In the genomic region with DNA sequence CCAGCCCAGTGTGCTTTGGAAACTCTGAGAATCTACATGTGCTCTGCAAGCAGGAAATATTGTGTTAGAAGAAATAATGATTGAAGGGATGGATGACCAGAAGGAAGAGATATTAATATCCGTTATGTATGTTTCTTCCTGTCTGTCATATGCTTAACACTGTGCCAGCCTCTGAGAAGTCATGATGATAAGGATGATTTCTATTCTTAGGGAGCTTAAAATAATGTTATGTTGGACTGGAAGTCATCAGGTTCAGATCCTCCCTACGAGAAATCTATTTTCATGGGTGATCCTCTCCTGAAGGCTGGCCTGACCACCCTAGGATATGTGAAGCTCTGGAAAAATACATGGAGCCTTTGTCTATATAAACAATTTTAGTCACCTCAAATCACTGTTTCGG, we compare ENCODE assay signal across 20 cellular contexts.
A peak's percentile ranks its signal among the peaks of the same experiment; 100 is the strongest.
DNase-seq lines count a peak whose midpoint lies in the region; ATAC-seq and TF ChIP-seq lines count a peak whose summit lies in the region.
"Had no signal": no experiment of that assay in that cellular context is flagged by ENCODE, and none has a peak within 500 bp of the region (broad histone marks: within the 10 kb centered on the region; RNA-seq: fewer than 3 reads in every experiment).

No MANE protein-coding gene starts in this region.

- H2BK20ac ChIP-seq in IMR-90 (ENCODE audit: low read depth, low read length), result no peak overlapping the region

- H4K20me1 ChIP-seq in IMR-90 (ENCODE audit: insufficient read depth, low read length) (no peaks in the 10 kb centered on the region), neural cell (ENCODE audit: insufficient read depth) (no peaks in the 10 kb centered on the region)
- H4K20me1 ChIP-seq: BLaER1 treated with 17β-estradiol and CSF1 and Interleukin-3, amounts not matched to agents 10 nM and 100 nM had no signal

- H4K8ac ChIP-seq in IMR-90 (ENCODE audit: low read depth in 2 of 2, low read length in 2 of 2), result no peak overlapping the region

- H2AFZ ChIP-seq in IMR-90 (replicated peaks; ENCODE audit: low read length, poor library complexity) (no peak overlapping the region), neural cell (ENCODE audit: low read depth, low read length) (no peak overlapping the region)

- CTCF ChIA-PET in IMR-90 (lab: Yijun Ruan, JAX), result no interaction called here

- POLR2A ChIA-PET in IMR-90 (lab: Charles Lee; ENCODE audit: unreplicated experiment), result no interaction called here

- no peak overlapping the region for H4K5ac ChIP-seq in IMR-90 (ENCODE audit: low read depth, low read length)

- H2AK5ac ChIP-seq in IMR-90 (ENCODE audit: low read depth, low read length), result no peak overlapping the region

- no peak overlapping the region for H3K56ac ChIP-seq in IMR-90 (ENCODE audit: extremely low read depth, insufficient read depth, low read length)

- no peaks in the 10 kb centered on the region for H3F3A ChIP-seq in neural cell (ENCODE audit: insufficient read depth, low read length, poor library complexity, severe bottlenecking)

- dilution Hi-C loops in IMR-90 (cut with HindIII; ENCODE audit: low sequenced_read_pairs, unreplicated experiment), result no loop called here

- 49 to 58% (median 51%) methylated on average over 3 of the region's 3 CpGs for WGBS in heart left ventricle, 4 donors
- no CpG with 5 or more reads among the region's 3 CpGs for WGBS in IMR-90 (ENCODE audit: extremely low coverage in 2 of 2, insufficient read length in 1 of 2), 2 experiments
- WGBS in stomach, 5 donors, result 77 to 85% (median 80%) methylated on average over 3 of the region's 3 CpGs

- H3K27ac ChIP-seq in heart left ventricle (peak overlapping the region in 3 of 12 donors; percentile 11 to 40 (median 24)), IMR-90 (ENCODE audit: insufficient read depth, low read length) (no peak overlapping the region), neural cell (ENCODE audit: low read length) (peak overlapping the region; percentile 81), stomach (no peak overlapping the region)
- H3K27ac ChIP-seq: A549; BLaER1 treated with 17β-estradiol and CSF1 and Interleukin-3, amounts not matched to agents 10 nM and 100 nM had no signal

- H3K36me3 ChIP-seq in heart left ventricle, result no peaks in the 10 kb centered on the region
- no peaks in the 10 kb centered on the region for H3K36me3 ChIP-seq in IMR-90 (ENCODE audit: control insufficient read depth, insufficient read depth, low read length)
- no peaks in the 10 kb centered on the region for H3K36me3 ChIP-seq in neural cell (ENCODE audit: insufficient read depth, low read length)
- H3K36me3 ChIP-seq in stomach, result no peaks in the 10 kb centered on the region
- H3K36me3 ChIP-seq: BE2C; BLaER1 treated with 17β-estradiol and CSF1 and Interleukin-3, amounts not matched to agents 10 nM and 100 nM; HAP-1 had no signal

- peaks cover 0 to 11% (median 0%) of the 10 kb centered on the region in 12 donors for H3K9me3 ChIP-seq in heart left ventricle
- no peaks in the 10 kb centered on the region for H3K9me3 ChIP-seq in IMR-90 (ENCODE audit: control insufficient read depth, insufficient read depth, low read length)
- no peaks in the 10 kb centered on the region for H3K9me3 ChIP-seq in neural cell (ENCODE audit: low read length)
- H3K9me3 ChIP-seq in stomach, result no peaks in the 10 kb centered on the region
- H3K9me3 ChIP-seq: A549, BE2C had no signal

- no peaks in the 10 kb centered on the region for H3K79me2 ChIP-seq in neural cell (replicated peaks; ENCODE audit: insufficient read depth, low read length)

- H3K18ac ChIP-seq in IMR-90 (ENCODE audit: low read depth, low read length), result no peak overlapping the region

- H4K91ac ChIP-seq in IMR-90 (ENCODE audit: insufficient read depth, low read depth, low read length), result no peak overlapping the region

- no peaks in the 10 kb centered on the region for H3K9me1 ChIP-seq in IMR-90 (ENCODE audit: insufficient read depth, low read length)

- H3K4me2 ChIP-seq in IMR-90 (ENCODE audit: low read depth, low read length) (no peak overlapping the region), neural cell (ENCODE audit: low read length) (no peak overlapping the region)
- H3K4me2 ChIP-seq: A549; BLaER1 treated with 17β-estradiol and CSF1 and Interleukin-3, amounts not matched to agents 10 nM and 100 nM had no signal

- TF ChIP-seq EP300 in neural cell (conservative IDR thresholded peaks at IDR 0.05; ENCODE audit: poor library complexity, severe bottlenecking) (no peak), stomach (IDR thresholded peaks at IDR 0.05) (no peak)

- H2AK9ac ChIP-seq in IMR-90 (replicated peaks; ENCODE audit: low read depth, low read length, poor library complexity), result peak overlapping the region; percentile 9

- no peaks in the 10 kb centered on the region for H3K9me2 ChIP-seq in neural cell (ENCODE audit: insufficient read depth, low read length)

- H2BK120ac ChIP-seq in IMR-90 (ENCODE audit: low read depth, low read length), result no peak overlapping the region

- H2BK5ac ChIP-seq in IMR-90 (ENCODE audit: low read depth, low read length, poor library complexity, severe bottlenecking), result no peak overlapping the region

- no peak for TF ChIP-seq POLR2A in heart left ventricle (IDR thresholded peaks at IDR 0.05)
- TF ChIP-seq POLR2A in IMR-90 (IDR thresholded peaks at IDR 0.05; ENCODE audit: low read depth, low read length), result no peak
- TF ChIP-seq POLR2A in stomach (IDR thresholded peaks at IDR 0.05), result no peak

- TF ChIP-seq RAD21 in IMR-90 (IDR thresholded peaks at IDR 0.05; ENCODE audit: low read length), result no peak
- TF ChIP-seq RAD21 in neural cell (conservative IDR thresholded peaks at IDR 0.05), result no peak

- H3K27me3 ChIP-seq in heart left ventricle (no peaks in the 10 kb centered on the region), IMR-90 (ENCODE audit: control insufficient read depth, insufficient read depth, low read length) (no peaks in the 10 kb centered on the region), neural cell (ENCODE audit: insufficient read depth, low read depth, low read length) (no peaks in the 10 kb centered on the region), stomach (no peaks in the 10 kb centered on the region)
- H3K27me3 ChIP-seq: BE2C; BLaER1 treated with 17β-estradiol and CSF1 and Interleukin-3, amounts not matched to agents 10 nM and 100 nM had no signal

- no peaks in the 10 kb centered on the region for H3K79me1 ChIP-seq in IMR-90 (ENCODE audit: low read depth in 1 of 2, low read length in 2 of 2)

- H3K4me1 ChIP-seq in heart left ventricle (peaks cover 0 to 14% (median 4%) of the 10 kb centered on the region in 12 donors), IMR-90 (ENCODE audit: control insufficient read depth, insufficient read depth, low read length) (peaks cover 2% of the 10 kb centered on the region; the same call in 1 of the 2 replicates), stomach (no peaks in the 10 kb centered on the region)
- H3K4me1 ChIP-seq: A549; BE2C; BLaER1 treated with 17β-estradiol and CSF1 and Interleukin-3, amounts not matched to agents 10 nM and 100 nM; HAP-1 had no signal

- in situ Hi-C loops in IMR-90 (cut with MboI; ENCODE audit: low sequenced_read_pairs), result no loop called here

- DNase-seq in heart left ventricle (no peak), cardiac septum (ENCODE audit: low spot score) (no peak), IMR-90 (no peak), stomach (no peak)
- DNase-seq: 8988T; ACHN; AML-193; BE2C; CD4-positive, alpha-beta T cell; CD8-positive, alpha-beta memory T cell; DMS53; DMS79 treated with DMSO at 0.1 percent for 48 hours; GF-D8; GOT3; HFFc6 had no signal

- peak overlapping the region; percentile 4; the same call in 1 of the 2 replicates for H3K4ac ChIP-seq in IMR-90 (ENCODE audit: low read depth, low read length)

- H3K4me3 ChIP-seq in heart left ventricle, result no peak overlapping the region
- no peak overlapping the region for H3K4me3 ChIP-seq in IMR-90 (ENCODE audit: insufficient read depth, low read depth, low read length)
- no peak overlapping the region for H3K4me3 ChIP-seq in neural cell (ENCODE audit: low read length)
- H3K4me3 ChIP-seq in stomach, result no peak overlapping the region
- H3K4me3 ChIP-seq: A549; BLaER1 treated with 17β-estradiol and CSF1 and Interleukin-3, amounts not matched to agents 10 nM and 100 nM; HAP-1 had no signal

- TF ChIP-seq CTCF in heart left ventricle (IDR thresholded peaks at IDR 0.05) (no peak), IMR-90 (conservative IDR thresholded peaks at IDR 0.05; ENCODE audit: low read depth, low read length) (no peak), neural cell (IDR thresholded peaks at IDR 0.05; ENCODE audit: poor library complexity, severe bottlenecking) (no peak), stomach (IDR thresholded peaks at IDR 0.05) (no peak)

- BruUV-seq in IMR-90 (replicated peaks; lab: Mats Ljungman, UMichigan), result no TSS peak

- intact Hi-C loops in heart left ventricle (cut with DNase I), result no loop called here
- intact Hi-C loops in cardiac septum (cut with DNase I), result no loop called here
- intact Hi-C loops in IMR-90 (cut with micrococcal nuclease), result no loop called here
- intact Hi-C loops in stomach (cut with DNase I; ENCODE audit: low total_unique reads), result no loop called here

- H3K14ac ChIP-seq in IMR-90 (replicated peaks; ENCODE audit: low read depth, low read length), result no peak overlapping the region

- no peak overlapping the region for H2BK15ac ChIP-seq in IMR-90 (ENCODE audit: low read depth, low read length)

- H3K9ac ChIP-seq in IMR-90 (ENCODE audit: low read depth, low read length) (no peak overlapping the region), neural cell (ENCODE audit: low read length) (peak overlapping the region; percentile 36)
- H3K9ac ChIP-seq: BLaER1 treated with 17β-estradiol and CSF1 and Interleukin-3, amounts not matched to agents 10 nM and 100 nM had no signal

- ATAC-seq in heart left ventricle (peak in 3 of 4 donors; percentile 22 to 85 (median 80)), IMR-90 (ENCODE audit: low read depth) (no peak), GM18868 (IDR thresholded peaks at IDR 0.05; ENCODE audit: unreplicated experiment) (no peak)
- ATAC-seq: A549 had no signal

- H3K23ac ChIP-seq in IMR-90 (ENCODE audit: low read depth, low read length), result no peak overlapping the region

TF ChIP-seq in IMR-90, 13 proteins besides CTCF, POLR2A, EP300 and RAD21:
- TF ChIP-seq, protein P1, sequence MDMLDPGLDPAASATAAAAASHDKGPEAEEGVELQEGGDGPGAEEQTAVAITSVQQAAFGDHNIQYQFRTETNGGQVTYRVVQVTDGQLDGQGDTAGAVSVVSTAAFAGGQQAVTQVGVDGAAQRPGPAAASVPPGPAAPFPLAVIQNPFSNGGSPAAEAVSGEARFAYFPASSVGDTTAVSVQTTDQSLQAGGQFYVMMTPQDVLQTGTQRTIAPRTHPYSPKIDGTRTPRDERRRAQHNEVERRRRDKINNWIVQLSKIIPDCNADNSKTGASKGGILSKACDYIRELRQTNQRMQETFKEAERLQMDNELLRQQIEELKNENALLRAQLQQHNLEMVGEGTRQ (IDR thresholded peaks at IDR 0.05; ENCODE audit: low read depth, low read length), result no peak

TF ChIP-seq in neural cell, 6 proteins besides CTCF, POLR2A, EP300 and RAD21 (continues in another document):
- no peak for TF ChIP-seq TAF1 (IDR thresholded peaks at IDR 0.05; ENCODE audit: low read depth)
- TF ChIP-seq MXI1 (conservative IDR thresholded peaks at IDR 0.05; ENCODE audit: poor library complexity, severe bottlenecking), result no peak
- no peak for TF ChIP-seq SMC3 (conservative IDR thresholded peaks at IDR 0.05; ENCODE audit: poor library complexity)

Comparison
In these comparisons a context has a peak if more than half of its experiments do, and no peak if none do; other contexts are left out.
1. ATAC-seq: peak in heart left ventricle (3 of 4); none in IMR-90 (single experiment) and GM18868 (single experiment).